23 cellular contexts compared by ENCODE assay signal in genomic region chr20:35887393-35888064, GRCh38.
DNase-seq lines count a peak whose midpoint lies in the region; ATAC-seq, FAIRE-seq and TF ChIP-seq lines count a peak whose summit lies in the region.
"Had no signal": no experiment of that assay in that cellular context is flagged by ENCODE, and none has a peak within 500 bp of the region (broad histone marks: within the 10 kb centered on the region; RNA-seq: fewer than 3 reads in every experiment).

No MANE protein-coding gene starts in this region.

- H3K36me3 ChIP-seq in psoas muscle (ENCODE audit: insufficient read depth in 1 of 2, low read depth in 1 of 2), result peaks cover 0 to 2% of the 10 kb centered on the region in 2 donors
- H3K36me3 ChIP-seq: brain microvascular endothelial cell had no signal

- H3K4me3 ChIP-seq in psoas muscle, result no peak overlapping the region

- H3K4me3 Mint-ChIP-seq in IgD-negative memory B cell, result no peak overlapping the region
- H3K4me3 Mint-ChIP-seq: activated B cell treated with CpG ODN at 0.5 μM for 24 hours; activated naive CD8-positive, alpha-beta T cell treated with anti-CD3 and anti-CD28 coated beads, Interleukin-2, amount 10 ng/mL, durations not matched to agents 7 days and 5 days; activated T-helper 1 cell treated with anti-CD3 and anti-CD28 coated beads, Interleukin-12 subunit alpha, Interleukin-12 subunit beta, Interleukin-2, Interleukin-4 antibody, amounts not matched to agents 30 ng/mL and 10 ng/mL and 1 ng/mL, durations not matched to agents 14 hours and 24 hours and 36 hours; dendritic cell treated with granulocyte-macrophage colony-stimulating factor and Interleukin-4, amounts not matched to agents 40 ng/mL and 50 ng/mL, for 4 days; nephron; stimulated activated naive CD8-positive, alpha-beta T cell treated with anti-CD3 and anti-CD28 coated beads, Interleukin-15, Interleukin-2, amounts not matched to agents 100 ng/mL and 50 ng/mL, for 24 hours; type B pancreatic cell had no signal

- intact Hi-C loops in psoas muscle (cut with DNase I), result loop anchor here (5.0 to 10.0 kb wide), 2 partner anchors 63 to 285 kb away; no protein-coding TSS in a partner anchor

- H3K9me3 ChIP-seq in psoas muscle, result no peaks in the 10 kb centered on the region

- H3K4me1 Mint-ChIP-seq in IgD-negative memory B cell, result peaks cover 9 to 11% (median 10%) of the 10 kb centered on the region in 3 donors

- no peaks in the 10 kb centered on the region for H3K9me3 Mint-ChIP-seq in IgD-negative memory B cell
- H3K9me3 Mint-ChIP-seq: activated B cell treated with CpG ODN at 0.5 μM for 24 hours; activated naive CD8-positive, alpha-beta T cell treated with anti-CD3 and anti-CD28 coated beads, Interleukin-2, amount 10 ng/mL, durations not matched to agents 7 days and 5 days; activated T-helper 1 cell treated with anti-CD3 and anti-CD28 coated beads, Interleukin-12 subunit alpha, Interleukin-12 subunit beta, Interleukin-2, Interleukin-4 antibody, amounts not matched to agents 30 ng/mL and 10 ng/mL and 1 ng/mL, durations not matched to agents 14 hours and 24 hours and 36 hours; dendritic cell treated with granulocyte-macrophage colony-stimulating factor and Interleukin-4, amounts not matched to agents 40 ng/mL and 50 ng/mL, for 4 days; nephron; stimulated activated naive CD8-positive, alpha-beta T cell treated with anti-CD3 and anti-CD28 coated beads, Interleukin-15, Interleukin-2, amounts not matched to agents 100 ng/mL and 50 ng/mL, for 24 hours; type B pancreatic cell had no signal

- ATAC-seq in psoas muscle (no peak), GM18870 (IDR thresholded peaks at IDR 0.05; ENCODE audit: unreplicated experiment) (no peak)

- 94 to 98% (median 95%) methylated on average over 8 of the region's 8 CpGs for WGBS in psoas muscle, 3 donors

- no peaks in the 10 kb centered on the region for H3K27me3 Mint-ChIP-seq in IgD-negative memory B cell
- H3K27me3 Mint-ChIP-seq: activated B cell treated with CpG ODN at 0.5 μM for 24 hours; activated naive CD8-positive, alpha-beta T cell treated with anti-CD3 and anti-CD28 coated beads, Interleukin-2, amount 10 ng/mL, durations not matched to agents 7 days and 5 days; dendritic cell treated with granulocyte-macrophage colony-stimulating factor and Interleukin-4, amounts not matched to agents 40 ng/mL and 50 ng/mL, for 4 days; stimulated activated naive CD8-positive, alpha-beta T cell treated with anti-CD3 and anti-CD28 coated beads, Interleukin-15, Interleukin-2, amounts not matched to agents 100 ng/mL and 50 ng/mL, for 24 hours; type B pancreatic cell had no signal

- H3K27me3 ChIP-seq in psoas muscle (ENCODE audit: insufficient read depth in 3 of 3, low read length in 2 of 3), result no peaks in the 10 kb centered on the region
- H3K27me3 ChIP-seq: brain microvascular endothelial cell had no signal

- FAIRE-seq in HTR-8/SVneo (lab: Jason Lieb, UNC), result no peak
- FAIRE-seq: endothelial cell of umbilical vein, H1, kidney had no signal

- H3K27ac ChIP-seq in VCaP (peak overlapping the region; percentile 41), psoas muscle (peak overlapping the region; percentile 80)
- H3K27ac ChIP-seq: brain microvascular endothelial cell had no signal

- peak overlapping the region in 2 of 3 donors; percentile 16 to 31 for H3K27ac Mint-ChIP-seq in IgD-negative memory B cell
- H3K27ac Mint-ChIP-seq: activated B cell treated with CpG ODN at 0.5 μM for 24 hours; activated naive CD8-positive, alpha-beta T cell treated with anti-CD3 and anti-CD28 coated beads, Interleukin-2, amount 10 ng/mL, durations not matched to agents 7 days and 5 days; activated T-helper 1 cell treated with anti-CD3 and anti-CD28 coated beads, Interleukin-12 subunit alpha, Interleukin-12 subunit beta, Interleukin-2, Interleukin-4 antibody, amounts not matched to agents 30 ng/mL and 10 ng/mL and 1 ng/mL, durations not matched to agents 14 hours and 24 hours and 36 hours; nephron had no signal

- H3K36me3 Mint-ChIP-seq in IgD-negative memory B cell, result no peaks in the 10 kb centered on the region
- H3K36me3 Mint-ChIP-seq: type B pancreatic cell had no signal

- DNase-seq in NOMO-1 treated with DMSO at 0.1 percent for 48 hours (lab: John Stamatoyannopoulos, UW; ENCODE audit: unreplicated experiment) (peak; percentile 68), psoas muscle (no peak), HTR-8/SVneo (ENCODE audit: insufficient read length, low spot score) (no peak), NCI-H2081 treated with DMSO at 0.1 percent for 48 hours (lab: John Stamatoyannopoulos, UW) (no peak)
- DNase-seq: activated B cell treated with CpG ODN at 0.5 μM for 24 hours; activated naive CD8-positive, alpha-beta T cell treated with anti-CD3 and anti-CD28 coated beads, Interleukin-2, amount 10 ng/mL, durations not matched to agents 7 days and 5 days; brain microvascular endothelial cell; kidney; mesendoderm; NCI-H146; NCI-H226; posterior cingulate gyrus; stimulated activated CD4-positive, alpha-beta T cell treated with anti-CD3 and anti-CD28 coated beads, Interleukin-2, amount 100 ng/mL, for 24 hours had no signal

- no peak for TF ChIP-seq CTCF in VCaP (conservative IDR thresholded peaks at IDR 0.05)
- no peak for TF ChIP-seq CTCF in psoas muscle (IDR thresholded peaks at IDR 0.05)

- H3K4me1 ChIP-seq in psoas muscle, result peaks cover 48% of the 10 kb centered on the region
